In the genomic region with DNA sequence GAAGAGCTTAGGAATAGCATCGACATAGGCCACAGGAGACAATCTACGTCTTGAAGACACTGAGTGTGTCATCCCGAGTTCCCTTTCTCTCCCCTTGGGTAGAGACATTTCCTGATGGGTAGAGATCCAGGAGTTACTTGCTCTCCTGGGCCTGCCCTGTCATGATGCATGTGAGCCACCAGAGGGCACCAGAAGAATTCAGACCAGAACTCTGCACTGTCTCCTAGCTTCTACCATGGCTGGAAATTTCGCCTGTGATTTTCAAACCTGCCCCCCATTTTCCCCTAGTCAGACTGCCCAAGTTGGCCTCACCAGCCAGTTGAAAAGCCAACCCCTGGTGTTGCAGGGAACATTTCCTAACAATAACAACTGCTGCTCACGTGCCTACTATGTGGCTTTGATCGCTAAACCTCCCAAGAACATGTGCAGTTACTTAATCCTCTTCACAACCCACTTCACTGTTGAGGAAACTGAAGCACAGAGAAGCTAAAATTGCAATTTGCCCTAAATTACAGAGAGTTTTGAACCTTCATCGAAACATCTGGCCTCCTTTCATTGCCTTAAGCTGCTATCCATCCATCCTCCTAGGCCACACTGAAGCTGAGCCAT, we compare ENCODE assay signal across 8 cellular contexts. TPM values are rescaled to one million over a fixed set of nuclear protein-coding genes. Genes with fewer than 3 reads are reported as not detected.
DNase-seq lines count a peak whose midpoint lies in the region; ATAC-seq, FAIRE-seq and TF ChIP-seq lines count a peak whose summit lies in the region.

No MANE protein-coding gene starts in this region.

- H4K20me1 ChIP-seq in HepG2 (ENCODE audit: insufficient read depth, low read length): no peaks in the 10 kb centered on the region

- H3K27ac ChIP-seq in colonic mucosa (no peak overlapping the region), HepG2 (ENCODE audit: extremely low read length, insufficient read depth, low read length) (peak overlapping the region; percentile 45)

- H3K9me3 ChIP-seq in colonic mucosa (no peaks in the 10 kb centered on the region), HepG2 (ENCODE audit: low read length) (no peaks in the 10 kb centered on the region)

- no peaks in the 10 kb centered on the region for H3K27me3 Mint-ChIP-seq in activated B cell treated with CpG ODN at 0.5 μM for 24 hours

- WGBS in HepG2 (ENCODE audit: low lambda C conversion rate): 71% methylated on average over 5 of the region's 7 CpGs

- H3K4me1 ChIP-seq in colonic mucosa (no peaks in the 10 kb centered on the region), HepG2 (ENCODE audit: insufficient read depth, low read length) (peaks cover 53% of the 10 kb centered on the region)

- DNase-seq in AG08395 (ENCODE audit: low spot score): peak; percentile 91
- peak; percentile 8 for DNase-seq in NCI-H2081 treated with DMSO at 0.1 percent for 48 hours (lab: John Stamatoyannopoulos, UW)
- DNase-seq in activated B cell treated with CpG ODN at 0.5 μM for 24 hours: no peak
- DNase-seq in colonic mucosa: peak; percentile 60
- peak; percentile 63 for DNase-seq in HepG2 (ENCODE audit: low spot score)
- DNase-seq in stimulated activated CD4-positive, alpha-beta T cell treated with anti-CD3 and anti-CD28 coated beads, TNF-alpha, amount 100 ng/mL, for 4 hours (ENCODE audit: low read depth in 3 of 3): peak; percentile 13 to 29 (median 15)

- BruUV-seq in HepG2 (replicated peaks; lab: Mats Ljungman, UMichigan): no TSS peak

- H3K4me2 ChIP-seq in HepG2 (ENCODE audit: low read depth, low read length): peak overlapping the region; percentile 36; the same call in 1 of the 2 replicates

- POLR2A ChIA-PET in activated B cell treated with CpG ODN at 0.5 μM for 24 hours (lab: Charles Lee): no interaction called here
- POLR2A ChIA-PET in HepG2 (lab: Yijun Ruan, JAX): no interaction called here

- in situ Hi-C loops in HepG2 (cut with HindIII; ENCODE audit: extremely low pct_ligation_motif_present, low pct_unique_long_range_greater_than_20kb): no loop called here

- intact Hi-C loops in activated B cell treated with CpG ODN at 0.5 μM for 24 hours (cut with micrococcal nuclease) (loop anchor here (1.0 to 10.0 kb wide), 4 partner anchors 35 to 719 kb away; a partner anchor contains a TSS), colonic mucosa (cut with DNase I) (loop anchor here (10.0 kb wide), 1 partner anchor 279 kb away; no protein-coding TSS in a partner anchor), HepG2 (cut with micrococcal nuclease; ENCODE audit: unreplicated experiment) (loop anchor here (10.0 kb wide), 1 partner anchor 139 kb away; no protein-coding TSS in a partner anchor)

- peak; percentile 86 for ATAC-seq in GM18517 (IDR thresholded peaks at IDR 0.05; ENCODE audit: unreplicated experiment)
- peak; percentile 70 for ATAC-seq in HG03025 (IDR thresholded peaks at IDR 0.05; ENCODE audit: low FRiP score, unreplicated experiment)
- ATAC-seq in activated B cell treated with CpG ODN at 0.5 μM for 24 hours (ENCODE audit: low read depth): peak; percentile 85
- peak; percentile 77 for ATAC-seq in HepG2

- no peak for TF ChIP-seq EP300 in HepG2 (IDR thresholded peaks at IDR 0.05; ENCODE audit: low read depth in 2 of 2, low read length in 2 of 2)
- TF ChIP-seq EP300 in HepG2 (CRISPR knock-in tag; IDR thresholded peaks at IDR 0.05; ENCODE audit: borderline replicate concordance): no peak

- H3K36me3 ChIP-seq in colonic mucosa: no peaks in the 10 kb centered on the region
- H3K36me3 ChIP-seq in HepG2 (replicated peaks in 1 of 2; ENCODE audit: control insufficient read depth in 1 of 2, insufficient read depth in 2 of 2, low read length in 2 of 2): peaks cover 4 to 14% of the 10 kb centered on the region in 2 experiments; a peak in 4 of 5 replicates

- H3K27me3 ChIP-seq in colonic mucosa (no peaks in the 10 kb centered on the region), HepG2 (ENCODE audit: control insufficient read depth in 1 of 2, insufficient read depth in 2 of 2, low read length in 2 of 2) (no peaks in the 10 kb centered on the region)

- no peaks in the 10 kb centered on the region for H3K9me3 Mint-ChIP-seq in activated B cell treated with CpG ODN at 0.5 μM for 24 hours

- CTCF ChIA-PET in activated B cell treated with CpG ODN at 0.5 μM for 24 hours (lab: Charles Lee): interaction anchor here (0.8 to 3.1 kb wide), 7 partner anchors 12 to 290 kb away, joined by 3 to 20 read pairs (median 6); no protein-coding TSS in a partner anchor
- CTCF ChIA-PET in HepG2 (lab: Yijun Ruan, JAX; ENCODE audit: low intra/inter-chr PET ratio, low total read pairs): no interaction called here

- no peaks in the 10 kb centered on the region for H3K4me1 Mint-ChIP-seq in activated B cell treated with CpG ODN at 0.5 μM for 24 hours

- TF ChIP-seq POLR2A in HepG2 (IDR thresholded peaks at IDR 0.05; ENCODE audit: insufficient read depth in 1 of 2, low read depth in 2 of 2, low read length in 2 of 2): no peak

- peak; percentile 95 for FAIRE-seq in HepG2 (lab: Jason Lieb, UNC)

- no peak overlapping the region for H3K4me3 Mint-ChIP-seq in activated B cell treated with CpG ODN at 0.5 μM for 24 hours

- TF ChIP-seq RAD21 in HepG2 (CRISPR knock-in tag; IDR thresholded peaks at IDR 0.05): peak; percentile 64; the same call in 1 of the 2 replicates

- H3K36me3 Mint-ChIP-seq in activated B cell treated with CpG ODN at 0.5 μM for 24 hours (ENCODE audit: low read depth): no peaks in the 10 kb centered on the region

- H3K27ac Mint-ChIP-seq in activated B cell treated with CpG ODN at 0.5 μM for 24 hours: no peak overlapping the region

- no peak overlapping the region for H2AFZ ChIP-seq in HepG2 (ENCODE audit: low read length)

- H3K9ac ChIP-seq in colonic mucosa (ENCODE audit: low read depth in 2 of 2, low read length in 2 of 2) (no peak overlapping the region), HepG2 (ENCODE audit: insufficient read depth, low read depth, low read length) (no peak overlapping the region)

- TF ChIP-seq CTCF in activated B cell treated with CpG ODN at 0.5 μM for 24 hours (IDR thresholded peaks at IDR 0.05): peak; percentile 16
- TF ChIP-seq CTCF in colonic mucosa (IDR thresholded peaks at IDR 0.05): peak; percentile 79
- peak; percentile 86 for TF ChIP-seq CTCF in HepG2 (CRISPR knock-in tag; IDR thresholded peaks at IDR 0.05)

- H3K4me3 ChIP-seq in colonic mucosa: no peak overlapping the region
- H3K4me3 ChIP-seq in HepG2 (replicated peaks in 1 of 3; ENCODE audit: insufficient read depth in 1 of 3, low read depth in 2 of 3, low read length in 3 of 3): no peak overlapping the region

- no peaks in the 10 kb centered on the region for H3K79me2 ChIP-seq in HepG2 (ENCODE audit: insufficient read depth, low read length)

TF ChIP-seq in HepG2, 621 proteins besides CTCF, POLR2A, EP300 and RAD21 (continues in another document):
- TF ChIP-seq ZC3H13 (CRISPR knock-in tag; IDR thresholded peaks at IDR 0.05): no peak
- TF ChIP-seq HES4 (CRISPR knock-in tag; IDR thresholded peaks at IDR 0.05; ENCODE audit: borderline replicate concordance): no peak
- no peak for TF ChIP-seq ZNF550 (CRISPR knock-in tag; IDR thresholded peaks at IDR 0.05; ENCODE audit: borderline replicate concordance)
- no peak for TF ChIP-seq MED13 (CRISPR knock-in tag; IDR thresholded peaks at IDR 0.05)
- TF ChIP-seq SMC3 (IDR thresholded peaks at IDR 0.05; ENCODE audit: low read length): peak; percentile 80
- TF ChIP-seq ZNF501 (CRISPR knock-in tag; IDR thresholded peaks at IDR 0.05): peak; percentile 60; the same call in 1 of the 2 replicates
- peak; percentile 67 for TF ChIP-seq XRCC5 (optimal IDR thresholded peaks at IDR 0.05; ENCODE audit: low read length)
- peak; percentile 68; the same call in 1 of the 2 replicates for TF ChIP-seq ZSCAN21 (CRISPR knock-in tag; IDR thresholded peaks at IDR 0.05; ENCODE audit: borderline replicate concordance)
- 0 out of 2 replicates have a peak, but pooled peaks have one; percentile 5 for TF ChIP-seq BHLHE40 (IDR thresholded peaks at IDR 0.05; ENCODE audit: low read length)
- peak; percentile 3 for TF ChIP-seq TEAD3 (CRISPR knock-in tag; optimal IDR thresholded peaks at IDR 0.05; ENCODE audit: borderline replicate concordance)
- peak; percentile 81 for TF ChIP-seq STAG1 (CRISPR knock-in tag; IDR thresholded peaks at IDR 0.05)
- TF ChIP-seq, protein P1, sequence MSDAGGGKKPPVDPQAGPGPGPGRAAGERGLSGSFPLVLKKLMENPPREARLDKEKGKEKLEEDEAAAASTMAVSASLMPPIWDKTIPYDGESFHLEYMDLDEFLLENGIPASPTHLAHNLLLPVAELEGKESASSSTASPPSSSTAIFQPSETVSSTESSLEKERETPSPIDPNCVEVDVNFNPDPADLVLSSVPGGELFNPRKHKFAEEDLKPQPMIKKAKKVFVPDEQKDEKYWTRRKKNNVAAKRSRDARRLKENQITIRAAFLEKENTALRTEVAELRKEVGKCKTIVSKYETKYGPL (CRISPR knock-in tag; IDR thresholded peaks at IDR 0.05): no peak

RNA-seq across cellular contexts. Expression of a gene that starts 47.2 kb away (rescaled TPM):
- total RNA-seq in activated B cell treated with CpG ODN at 0.5 μM for 24 hours: 112 and 130 TPM in 2 replicates
- 10 to 100 TPM; 70.1 to 72.3 TPM for total RNA-seq in colonic mucosa
- 167 and 271 TPM in 2 replicates for total RNA-seq in HepG2 (2016; rRNA removed; fragmentation: Illumina TruSeq; extraction: Trizol)
- 28.7 and 31.1 TPM in 2 replicates for total RNA-seq in HepG2 (2016; cell fraction: cytosol; rRNA removed; fragmentation: Illumina TruSeq; extraction: Trizol; ENCODE audit: low read depth)
- 172 and 267 TPM in 2 replicates for total RNA-seq in HepG2 (2016; cell fraction: insoluble cytoplasmic fraction; rRNA removed; fragmentation: Illumina TruSeq; extraction: Trizol)
- total RNA-seq in HepG2 (2016; cell fraction: membrane; rRNA removed; fragmentation: Illumina TruSeq; extraction: Trizol): 54.6 and 66.3 TPM in 2 replicates
- 102 and 105 TPM in 2 replicates for total RNA-seq in HepG2 (2016; cell fraction: nucleus; rRNA removed; fragmentation: Illumina TruSeq; extraction: Trizol)
- polyA plus RNA-seq in HepG2 (2011; rRNA removed): 65.8 and 83.8 TPM in 2 replicates
- 48.8 and 63.9 TPM in 2 replicates for polyA plus RNA-seq in HepG2 (2011; cell fraction: cytosol; rRNA removed)
- 32.9 and 41.1 TPM in 2 replicates for polyA plus RNA-seq in HepG2 (2011; cell fraction: nucleus; rRNA removed)
- polyA plus RNA-seq in HepG2 (2012): 122 and 187 TPM in 2 replicates
- 28.9 and 36.4 TPM in 2 replicates for polyA plus RNA-seq in HepG2 (2016; cell fraction: cytosol; fragmentation: Illumina TruSeq; extraction: Trizol; ENCODE audit: low read depth)
- polyA plus RNA-seq in HepG2 (2016; cell fraction: insoluble cytoplasmic fraction; fragmentation: Illumina TruSeq; extraction: Trizol; ENCODE audit: low read depth): 352 and 397 TPM in 2 replicates
- polyA plus RNA-seq in HepG2 (2016; cell fraction: membrane; fragmentation: Illumina TruSeq; extraction: Trizol; ENCODE audit: low read depth): 50.7 and 60.3 TPM in 2 replicates
- 149 and 156 TPM in 2 replicates for polyA plus RNA-seq in HepG2 (2016; cell fraction: nucleus; fragmentation: Illumina TruSeq; extraction: Trizol; ENCODE audit: insufficient read depth, low read depth)
- 55.1 and 86.4 TPM in 2 replicates for polyA minus RNA-seq in HepG2 (2011; rRNA and poly(A)+ RNA removed; ENCODE audit: low replicate concordance)
- polyA minus RNA-seq in HepG2 (2011; cell fraction: cytosol; rRNA and poly(A)+ RNA removed): 84.8 and 85.0 TPM in 2 replicates
- polyA minus RNA-seq in HepG2 (2011; cell fraction: nucleus; rRNA and poly(A)+ RNA removed): 86.7 and 87.2 TPM in 2 replicates

Comparison
In these comparisons a context has a peak if more than half of its experiments do, and no peak if none do; other contexts are left out.
1. CTCF ChIP-seq: peak in every context shown above with its lines; median percentile 86 in HepG2; 79 in colonic mucosa; 16 in activated B cell treated with CpG ODN at 0.5 μM for 24 hours.